8 cellular contexts compared by ENCODE assay signal in the genomic region with DNA sequence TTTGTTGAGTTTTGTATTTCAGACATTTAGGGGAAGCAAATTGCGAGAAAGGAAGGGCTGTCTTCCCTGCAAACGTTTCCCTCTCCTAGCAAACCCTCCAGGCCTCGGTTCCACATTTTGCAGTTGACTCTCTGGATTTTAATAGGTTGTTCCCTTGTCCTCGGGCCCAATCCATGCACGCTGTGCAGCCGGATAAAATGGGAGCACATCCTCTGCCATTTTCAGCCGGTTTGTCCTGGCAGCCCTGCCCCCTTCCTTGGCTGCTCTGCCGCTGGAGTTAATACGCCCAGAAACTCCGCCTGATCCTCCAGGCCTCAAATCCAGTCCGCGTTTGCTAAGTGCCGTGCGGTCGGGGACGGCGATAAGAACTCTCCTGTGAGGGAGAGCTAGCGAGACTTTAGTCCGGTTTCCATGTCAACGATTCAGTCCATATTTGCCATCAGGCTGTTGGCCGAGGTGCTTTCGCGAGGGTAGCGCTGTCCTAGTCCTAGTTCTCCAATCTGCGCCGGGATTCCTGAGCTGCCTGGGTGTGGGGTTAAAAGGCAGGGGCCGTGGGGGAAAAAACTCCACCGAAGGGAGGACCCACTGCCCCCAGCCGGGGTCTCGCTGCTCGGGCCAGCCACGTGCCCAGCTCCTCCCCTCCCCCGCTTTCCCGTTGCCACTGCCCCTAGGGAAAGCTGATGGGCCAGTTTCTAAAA. TPM values are rescaled to one million over a fixed set of nuclear protein-coding genes. Genes with fewer than 3 reads are reported as not detected.
DNase-seq lines count a peak whose midpoint lies in the region; ATAC-seq and TF ChIP-seq lines count a peak whose summit lies in the region.

No MANE protein-coding gene starts in this region.

- peak overlapping the region; percentile 95 for H3K27ac ChIP-seq in lower lobe of right lung

- intact Hi-C loops in lower lobe of right lung (cut with DNase I) = loop anchor here (10.0 kb wide), 1 partner anchor 92 kb away; a partner anchor contains a TSS

- no peaks in the 10 kb centered on the region for H3K36me3 ChIP-seq in lower lobe of right lung

- H3K4me3 ChIP-seq in lower lobe of right lung = peak overlapping the region; percentile 69

- no peaks in the 10 kb centered on the region for H3K27me3 ChIP-seq in lower lobe of right lung (ENCODE audit: low read depth)

- peak; percentile 76 for DNase-seq in NCI-H748 (lab: John Stamatoyannopoulos, UW; ENCODE audit: unreplicated experiment)
- no peak for DNase-seq in NCI-H748 treated with DMSO at 0.1 percent for 48 hours (lab: John Stamatoyannopoulos, UW)
- peak; percentile 91 for DNase-seq in HS-5 (ENCODE audit: low read depth)
- DNase-seq in NK-92 treated with Interleukin-12 subunit alpha and Interleukin-12 subunit beta, amount 100 ng/mL, for 24 hours (lab: John Stamatoyannopoulos, UW) = peak; percentile 83
- DNase-seq in activated CD8-positive, alpha-beta memory T cell treated with anti-CD3 and anti-CD28 coated beads for 24 hours = peak; percentile 92
- DNase-seq in effector CD8-positive, alpha-beta T cell (lab: John Stamatoyannopoulos, UW) = peak; percentile 78
- peak; percentile 94 for DNase-seq in lower lobe of right lung
- peak; percentile 81 for DNase-seq in stimulated activated CD4-positive, alpha-beta T cell treated with anti-CD3 and anti-CD28 coated beads, Interleukin-4, amount 100 ng/mL, for 48 hours (ENCODE audit: low read depth in 2 of 2)

- TF ChIP-seq CTCF in lower lobe of right lung (IDR thresholded peaks at IDR 0.05) = no peak

- peaks cover 35% of the 10 kb centered on the region for H3K4me1 ChIP-seq in lower lobe of right lung

- H3K9me3 ChIP-seq in lower lobe of right lung = no peaks in the 10 kb centered on the region

- peak; percentile 79 to 84 for ATAC-seq in lower lobe of right lung

RNA-seq across cellular contexts. Expression of a gene that starts 2.9 kb away (rescaled TPM):
- total RNA-seq in lower lobe of right lung = 72.4 TPM
